In the genomic region with DNA sequence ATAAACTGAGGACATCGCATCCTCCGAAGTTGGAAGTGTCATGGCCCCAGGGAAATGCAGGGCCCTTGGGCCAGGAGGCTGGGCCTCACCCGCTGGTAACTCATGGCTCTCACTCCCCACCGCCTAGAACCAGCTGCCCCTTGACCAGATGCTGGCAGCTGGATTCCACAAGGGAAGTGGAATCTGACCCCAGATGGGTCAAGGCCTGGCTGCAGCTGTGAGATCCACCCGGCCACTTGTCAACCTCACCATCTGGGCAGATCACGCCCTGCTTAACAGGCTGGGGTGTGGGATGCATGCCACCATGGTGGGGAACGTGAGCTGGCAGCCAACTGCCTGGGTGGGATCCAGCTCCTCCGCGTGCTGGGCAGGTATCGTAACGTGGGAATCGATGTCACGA, we compare ENCODE assay signal across 24 cellular contexts.
"Had no signal": no experiment of that assay in that cellular context is flagged by ENCODE, and none has a peak within 500 bp of the region (broad histone marks: within the 10 kb centered on the region; RNA-seq: fewer than 3 reads in every experiment).

No MANE protein-coding gene starts in this region.

- H3K9me3 ChIP-seq: SK-N-SH had no signal

- H3K4me2 ChIP-seq: SK-N-SH had no signal

- ATAC-seq: Panc1, PC-3, T-cell had no signal

- H3K27ac ChIP-seq: HL-60, RWPE1 had no signal

- FAIRE-seq: HTR-8/SVneo had no signal

- DNase-seq: KBM-7; NCI-H1092; NCI-H1105 treated with DMSO at 0.1 percent for 48 hours; NCI-H1417 treated with DMSO at 0.1 percent for 48 hours; NCI-H187; NCI-H2029; NCI-H2081 treated with DMSO at 0.1 percent for 48 hours; NCI-H2171; NCI-H226; NCI-H446; NCI-H510A; NCI-H524 treated with DMSO at 0.1 percent for 48 hours; NCI-H69; NCI-H774; NK-92 treated with Interleukin-12 subunit alpha and Interleukin-12 subunit beta, amount 100 ng/mL, for 24 hours; SHP77; SK-N-SH; SW 1271; T-cell had no signal

- H3K9ac ChIP-seq: SK-N-SH had no signal
